ENCODE assay signal across 1 cellular context in the genomic region with DNA sequence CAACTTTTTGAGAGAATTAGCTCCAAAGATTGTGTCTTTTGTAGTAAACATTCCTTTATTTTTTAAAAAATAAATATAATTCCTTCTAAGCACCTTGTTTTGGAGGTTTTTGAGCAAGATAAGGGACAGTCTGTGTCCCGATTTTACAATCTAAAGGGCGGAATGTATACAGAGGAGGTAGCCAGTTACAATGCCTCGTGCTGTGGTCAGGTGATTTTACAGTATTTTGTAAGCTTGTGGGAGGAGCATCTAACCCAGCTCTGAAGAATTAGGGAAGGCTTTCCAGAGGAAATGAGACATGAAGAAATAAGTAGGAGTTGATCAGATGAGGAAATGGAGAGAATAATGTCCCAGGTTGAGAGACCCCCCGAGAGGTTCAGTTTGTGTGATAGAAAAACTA.
A peak's percentile ranks its signal among the peaks of the same experiment; 100 is the strongest.
TF ChIP-seq lines count a peak whose summit lies in the region.

No MANE protein-coding gene starts in this region.

TF ChIP-seq in HepG2, 621 proteins besides CTCF, POLR2A, EP300 and RAD21:
- TF ChIP-seq, protein P1, sequence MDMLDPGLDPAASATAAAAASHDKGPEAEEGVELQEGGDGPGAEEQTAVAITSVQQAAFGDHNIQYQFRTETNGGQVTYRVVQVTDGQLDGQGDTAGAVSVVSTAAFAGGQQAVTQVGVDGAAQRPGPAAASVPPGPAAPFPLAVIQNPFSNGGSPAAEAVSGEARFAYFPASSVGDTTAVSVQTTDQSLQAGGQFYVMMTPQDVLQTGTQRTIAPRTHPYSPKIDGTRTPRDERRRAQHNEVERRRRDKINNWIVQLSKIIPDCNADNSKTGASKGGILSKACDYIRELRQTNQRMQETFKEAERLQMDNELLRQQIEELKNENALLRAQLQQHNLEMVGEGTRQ (IDR thresholded peaks at IDR 0.05; ENCODE audit: low read depth, low read length) = peak; percentile 54
- TF ChIP-seq, protein P1 (CRISPR knock-in tag; IDR thresholded peaks at IDR 0.05; ENCODE audit: borderline replicate concordance) = peak; percentile 65; the same call in 1 of the 2 replicates
- TF ChIP-seq ZNF33A (CRISPR knock-in tag; IDR thresholded peaks at IDR 0.05; ENCODE audit: borderline replicate concordance) = 0 out of 2 replicates have a peak, but pooled peaks have one; percentile 15
- no peak for TF ChIP-seq SALL2 (CRISPR knock-in tag; IDR thresholded peaks at IDR 0.05)
- no peak for TF ChIP-seq ZFP36 (IDR thresholded peaks at IDR 0.05; ENCODE audit: borderline replicate concordance, low read depth, low read length, partially characterized antibody)
- TF ChIP-seq, protein P2, sequence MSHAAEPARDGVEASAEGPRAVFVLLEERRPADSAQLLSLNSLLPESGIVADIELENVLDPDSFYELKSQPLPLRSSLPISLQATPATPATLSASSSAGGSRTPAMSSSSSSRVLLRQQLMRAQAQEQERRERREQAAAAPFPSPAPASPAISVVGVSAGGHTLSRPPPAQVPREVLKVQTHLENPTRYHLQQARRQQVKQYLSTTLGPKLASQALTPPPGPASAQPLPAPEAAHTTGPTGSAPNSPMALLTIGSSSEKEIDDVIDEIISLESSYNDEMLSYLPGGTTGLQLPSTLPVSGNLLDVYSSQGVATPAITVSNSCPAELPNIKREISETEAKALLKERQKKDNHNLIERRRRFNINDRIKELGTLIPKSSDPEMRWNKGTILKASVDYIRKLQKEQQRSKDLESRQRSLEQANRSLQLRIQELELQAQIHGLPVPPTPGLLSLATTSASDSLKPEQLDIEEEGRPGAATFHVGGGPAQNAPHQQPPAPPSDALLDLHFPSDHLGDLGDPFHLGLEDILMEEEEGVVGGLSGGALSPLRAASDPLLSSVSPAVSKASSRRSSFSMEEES (CRISPR knock-in tag; IDR thresholded peaks at IDR 0.05) = peak; percentile 81
- peak; percentile 47 for TF ChIP-seq SAP130 (CRISPR knock-in tag; IDR thresholded peaks at IDR 0.05; ENCODE audit: low read depth)
- TF ChIP-seq, protein P3, sequence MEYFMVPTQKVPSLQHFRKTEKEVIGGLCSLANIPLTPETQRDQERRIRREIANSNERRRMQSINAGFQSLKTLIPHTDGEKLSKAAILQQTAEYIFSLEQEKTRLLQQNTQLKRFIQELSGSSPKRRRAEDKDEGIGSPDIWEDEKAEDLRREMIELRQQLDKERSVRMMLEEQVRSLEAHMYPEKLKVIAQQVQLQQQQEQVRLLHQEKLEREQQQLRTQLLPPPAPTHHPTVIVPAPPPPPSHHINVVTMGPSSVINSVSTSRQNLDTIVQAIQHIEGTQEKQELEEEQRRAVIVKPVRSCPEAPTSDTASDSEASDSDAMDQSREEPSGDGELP (IDR thresholded peaks at IDR 0.05; ENCODE audit: borderline replicate concordance, low read depth) = 0 out of 2 replicates have a peak, but pooled peaks have one; percentile 15
- 0 out of 2 replicates have a peak, but pooled peaks have one; percentile 46 for TF ChIP-seq ZBTB20 (CRISPR knock-in tag; IDR thresholded peaks at IDR 0.05; ENCODE audit: borderline replicate concordance, low read depth)
- TF ChIP-seq ZNF792 (CRISPR knock-in tag; IDR thresholded peaks at IDR 0.05) = 0 out of 2 replicates have a peak, but pooled peaks have one; percentile 1
- peak; percentile 58 for TF ChIP-seq TEAD3 (CRISPR knock-in tag; optimal IDR thresholded peaks at IDR 0.05; ENCODE audit: borderline replicate concordance)
- TF ChIP-seq, protein P4, sequence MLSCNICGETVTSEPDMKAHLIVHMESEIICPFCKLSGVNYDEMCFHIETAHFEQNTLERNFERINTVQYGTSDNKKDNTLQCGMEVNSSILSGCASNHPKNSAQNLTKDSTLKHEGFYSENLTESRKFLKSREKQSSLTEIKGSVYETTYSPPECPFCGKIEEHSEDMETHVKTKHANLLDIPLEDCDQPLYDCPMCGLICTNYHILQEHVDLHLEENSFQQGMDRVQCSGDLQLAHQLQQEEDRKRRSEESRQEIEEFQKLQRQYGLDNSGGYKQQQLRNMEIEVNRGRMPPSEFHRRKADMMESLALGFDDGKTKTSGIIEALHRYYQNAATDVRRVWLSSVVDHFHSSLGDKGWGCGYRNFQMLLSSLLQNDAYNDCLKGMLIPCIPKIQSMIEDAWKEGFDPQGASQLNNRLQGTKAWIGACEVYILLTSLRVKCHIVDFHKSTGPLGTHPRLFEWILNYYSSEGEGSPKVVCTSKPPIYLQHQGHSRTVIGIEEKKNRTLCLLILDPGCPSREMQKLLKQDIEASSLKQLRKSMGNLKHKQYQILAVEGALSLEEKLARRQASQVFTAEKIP (CRISPR knock-in tag; IDR thresholded peaks at IDR 0.05; ENCODE audit: borderline replicate concordance) = no peak
- TF ChIP-seq CBX1 (IDR thresholded peaks at IDR 0.05; ENCODE audit: low read depth) = no peak
- TF ChIP-seq, protein P5, sequence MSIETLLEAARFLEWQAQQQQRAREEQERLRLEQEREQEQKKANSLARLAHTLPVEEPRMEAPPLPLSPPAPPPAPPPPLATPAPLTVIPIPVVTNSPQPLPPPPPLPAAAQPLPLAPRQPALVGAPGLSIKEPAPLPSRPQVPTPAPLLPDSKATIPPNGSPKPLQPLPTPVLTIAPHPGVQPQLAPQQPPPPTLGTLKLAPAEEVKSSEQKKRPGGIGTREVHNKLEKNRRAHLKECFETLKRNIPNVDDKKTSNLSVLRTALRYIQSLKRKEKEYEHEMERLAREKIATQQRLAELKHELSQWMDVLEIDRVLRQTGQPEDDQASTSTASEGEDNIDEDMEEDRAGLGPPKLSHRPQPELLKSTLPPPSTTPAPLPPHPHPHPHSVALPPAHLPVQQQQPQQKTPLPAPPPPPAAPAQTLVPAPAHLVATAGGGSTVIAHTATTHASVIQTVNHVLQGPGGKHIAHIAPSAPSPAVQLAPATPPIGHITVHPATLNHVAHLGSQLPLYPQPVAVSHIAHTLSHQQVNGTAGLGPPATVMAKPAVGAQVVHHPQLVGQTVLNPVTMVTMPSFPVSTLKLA (IDR thresholded peaks at IDR 0.05) = 0 out of 2 replicates have a peak, but pooled peaks have one; percentile 5
- 0 out of 2 replicates have a peak, but pooled peaks have one; percentile 18 for TF ChIP-seq SP5 (CRISPR knock-in tag; IDR thresholded peaks at IDR 0.05; ENCODE audit: borderline replicate concordance, low read depth)
- TF ChIP-seq ZNF670 (CRISPR knock-in tag; IDR thresholded peaks at IDR 0.05; ENCODE audit: borderline replicate concordance) = no peak; the same call in 1 of the 2 replicates
- no peak for TF ChIP-seq MAFG (CRISPR knock-in tag; IDR thresholded peaks at IDR 0.05)
- TF ChIP-seq, protein P6, sequence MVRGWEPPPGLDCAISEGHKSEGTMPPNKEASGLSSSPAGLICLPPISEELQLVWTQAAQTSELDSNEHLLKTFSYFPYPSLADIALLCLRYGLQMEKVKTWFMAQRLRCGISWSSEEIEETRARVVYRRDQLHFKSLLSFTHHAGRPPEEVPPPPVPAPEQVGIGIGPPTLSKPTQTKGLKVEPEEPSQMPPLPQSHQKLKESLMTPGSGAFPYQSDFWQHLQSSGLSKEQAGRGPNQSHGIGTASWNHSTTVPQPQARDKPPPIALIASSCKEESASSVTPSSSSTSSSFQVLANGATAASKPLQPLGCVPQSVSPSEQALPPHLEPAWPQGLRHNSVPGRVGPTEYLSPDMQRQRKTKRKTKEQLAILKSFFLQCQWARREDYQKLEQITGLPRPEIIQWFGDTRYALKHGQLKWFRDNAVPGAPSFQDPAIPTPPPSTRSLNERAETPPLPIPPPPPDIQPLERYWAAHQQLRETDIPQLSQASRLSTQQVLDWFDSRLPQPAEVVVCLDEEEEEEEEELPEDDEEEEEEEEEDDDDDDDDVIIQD (CRISPR knock-in tag; IDR thresholded peaks at IDR 0.05; ENCODE audit: low read depth) = 0 out of 2 replicates have a peak, but pooled peaks have one; percentile 11
- TF ChIP-seq POLR2AphosphoS5 (IDR thresholded peaks at IDR 0.05; ENCODE audit: low read depth, low read length) = peak; percentile 53
- no peak for TF ChIP-seq KDM1A (CRISPR knock-in tag; IDR thresholded peaks at IDR 0.05)
- TF ChIP-seq NFYC (CRISPR knock-in tag; IDR thresholded peaks at IDR 0.05) = peak; percentile 33; the same call in 1 of the 2 replicates
- TF ChIP-seq, protein P7, sequence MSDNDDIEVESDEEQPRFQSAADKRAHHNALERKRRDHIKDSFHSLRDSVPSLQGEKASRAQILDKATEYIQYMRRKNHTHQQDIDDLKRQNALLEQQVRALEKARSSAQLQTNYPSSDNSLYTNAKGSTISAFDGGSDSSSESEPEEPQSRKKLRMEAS (IDR thresholded peaks at IDR 0.05) = peak; percentile 61; the same call in 1 of the 2 replicates
- TF ChIP-seq ZNF556 (CRISPR knock-in tag; IDR thresholded peaks at IDR 0.05; ENCODE audit: borderline replicate concordance) = no peak
